In the genomic region with DNA sequence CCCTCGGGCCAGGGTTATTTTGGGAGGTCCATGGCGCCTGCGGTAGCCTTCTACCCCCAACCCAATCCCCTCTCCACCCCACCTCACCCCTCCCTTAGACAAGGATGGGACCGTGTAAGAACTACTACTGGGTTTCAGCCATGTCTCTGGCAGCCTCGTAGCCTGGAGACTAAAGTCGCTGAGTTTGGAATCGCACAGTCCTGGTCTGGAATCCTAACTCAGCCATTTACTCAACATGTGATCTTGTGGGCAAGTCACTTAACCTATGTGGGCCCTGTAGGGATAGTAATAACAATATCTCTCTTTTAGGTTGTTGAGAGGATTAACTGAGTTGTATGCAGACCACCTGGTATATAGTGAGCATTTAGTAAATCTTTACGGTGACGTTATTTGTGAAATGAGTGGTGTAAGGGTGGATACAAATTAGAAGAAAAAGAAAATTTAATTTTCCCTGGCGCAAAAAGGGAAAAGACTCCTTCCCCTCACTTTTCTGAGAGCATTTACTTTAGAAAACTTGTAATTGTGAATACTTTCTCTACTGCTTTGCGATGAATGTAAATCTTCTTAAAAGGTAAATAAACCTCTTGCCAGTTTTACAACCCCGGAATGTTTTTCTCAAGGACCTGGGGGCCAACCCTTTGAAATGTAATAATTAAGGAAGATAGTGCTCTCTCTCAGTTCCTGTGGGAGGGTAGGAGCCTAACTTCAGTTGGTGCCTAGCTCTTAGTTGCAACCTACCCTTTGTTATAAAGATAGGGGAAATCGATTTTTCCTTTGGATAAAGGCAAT, we compare ENCODE assay signal across 8 cellular contexts. TPM values are rescaled to one million over a fixed set of nuclear protein-coding genes. Genes with fewer than 3 reads are reported as not detected.
DNase-seq lines count a peak whose midpoint lies in the region; ATAC-seq and TF ChIP-seq lines count a peak whose summit lies in the region.

No MANE protein-coding gene starts in this region.

- peaks cover 40% of the 10 kb centered on the region for H3K36me3 Mint-ChIP-seq in CD4-positive, alpha-beta T cell (ENCODE audit: low read depth)

- H3K9ac ChIP-seq in HUES48 (ENCODE audit: low read depth, low read length): peak overlapping the region; percentile 95

- no peaks in the 10 kb centered on the region for H3K9me3 ChIP-seq in CD4-positive, alpha-beta T cell (ENCODE audit: control insufficient read depth, low read length)
- H3K9me3 ChIP-seq in HUES48 (ENCODE audit: control insufficient read depth, insufficient read depth, low read length) (no peaks in the 10 kb centered on the region), heart left ventricle (no peaks in the 10 kb centered on the region)

- no peak for TF ChIP-seq CTCF in CD4-positive, alpha-beta T cell (IDR thresholded peaks at IDR 0.05)
- TF ChIP-seq CTCF in WI38 (IDR thresholded peaks at IDR 0.05; ENCODE audit: low read depth, low read length): no peak
- TF ChIP-seq CTCF in heart left ventricle (IDR thresholded peaks at IDR 0.05): no peak
- no peak for TF ChIP-seq CTCF in lower leg skin (IDR thresholded peaks at IDR 0.05)

- WGBS in heart left ventricle, 4 donors: 36 to 45% (median 37%) methylated on average over 13 of the region's 13 CpGs
- WGBS in lower leg skin, 2 donors: 36 to 38% methylated on average over 13 of the region's 13 CpGs

- peak overlapping the region; percentile 99 for H3K4me3 Mint-ChIP-seq in CD4-positive, alpha-beta T cell

- H3K27me3 ChIP-seq in CD4-positive, alpha-beta T cell (ENCODE audit: control insufficient read depth, insufficient read depth, low read length): no peaks in the 10 kb centered on the region
- H3K27me3 ChIP-seq in HUES48 (ENCODE audit: control insufficient read depth, insufficient read depth, low read length) (peaks cover 39% of the 10 kb centered on the region), heart left ventricle (no peaks in the 10 kb centered on the region)

- H3K9me3 Mint-ChIP-seq in CD4-positive, alpha-beta T cell: no peaks in the 10 kb centered on the region

- H3K4me1 Mint-ChIP-seq in CD4-positive, alpha-beta T cell (ENCODE audit: low read depth): peaks cover 30% of the 10 kb centered on the region

- no peaks in the 10 kb centered on the region for H3K27me3 Mint-ChIP-seq in CD4-positive, alpha-beta T cell

- POLR2A ChIA-PET in CD4-positive, alpha-beta T cell (lab: Charles Lee): interaction anchor here (0.6 to 1.9 kb wide), 17 partner anchors 10 to 302 kb away, joined by 3 to 50 read pairs (median 4); a partner anchor contains a TSS

- no peak for DNase-seq in CD4-positive, alpha-beta T cell
- no peak for DNase-seq in heart left ventricle
- peak; percentile 28 for DNase-seq in renal cortical epithelial cell (ENCODE audit: low read depth)
- no peak for DNase-seq in lower leg skin (ENCODE audit: low spot score in 2 of 2)

- H3K4me3 ChIP-seq in HUES48 (ENCODE audit: low read depth, low read length) (peak overlapping the region; percentile 97), WI38 (ENCODE audit: low read depth, low read length) (peak overlapping the region; percentile 98), heart left ventricle (peak overlapping the region; percentile 63 to 100 (median 90)), lower leg skin (ENCODE audit: low read depth, poor library complexity, severe bottlenecking) (no peak overlapping the region)

- H3K27ac Mint-ChIP-seq in CD4-positive, alpha-beta T cell: peak overlapping the region; percentile 99

- TF ChIP-seq POLR2A in heart left ventricle (IDR thresholded peaks at IDR 0.05) (no peak), lower leg skin (IDR thresholded peaks at IDR 0.05) (no peak)

- CTCF ChIA-PET in CD4-positive, alpha-beta T cell (lab: Charles Lee): interaction anchor here (1.3 kb wide), 2 partner anchors 14 to 96 kb away, joined by 4 read pairs; a partner anchor contains a TSS

- ATAC-seq in CD4-positive, alpha-beta T cell (ENCODE audit: poor library complexity): peak; percentile 62
- ATAC-seq in GM19397 (IDR thresholded peaks at IDR 0.05; ENCODE audit: unreplicated experiment): peak; percentile 25
- peak; percentile 41 to 65 (median 59) for ATAC-seq in heart left ventricle
- ATAC-seq in GM19035 (IDR thresholded peaks at IDR 0.05; ENCODE audit: unreplicated experiment): no peak

- H3K36me3 ChIP-seq in HUES48 (ENCODE audit: control insufficient read depth, insufficient read depth, low read length) (peaks cover 26% of the 10 kb centered on the region), heart left ventricle (peaks cover 0 to 29% (median 22%) of the 10 kb centered on the region in 9 donors)

- intact Hi-C loops in CD4-positive, alpha-beta T cell (cut with DNase I, micrococcal nuclease): loop anchor here (1.0 to 10.0 kb wide), 7 partner anchors 14 to 1600 kb away; a partner anchor contains a TSS
- intact Hi-C loops in heart left ventricle (cut with DNase I) (loop anchor here in 1 of 10 donors (1.0 kb wide), 1 partner anchor 14 kb away; a partner anchor contains a TSS), lower leg skin (cut with DNase I; ENCODE audit: low total_unique reads) (no loop called here)

- H3K4me1 ChIP-seq in HUES48 (ENCODE audit: control insufficient read depth, insufficient read depth, low read length): peaks cover 10% of the 10 kb centered on the region; the same call in 1 of the 2 replicates
- peaks cover 4 to 24% (median 16%) of the 10 kb centered on the region in 12 donors for H3K4me1 ChIP-seq in heart left ventricle

- peak overlapping the region; percentile 90 for H3K27ac ChIP-seq in CD4-positive, alpha-beta T cell (ENCODE audit: low read depth, low read length)
- H3K27ac ChIP-seq in HUES48 (ENCODE audit: low read depth, low read length) (peak overlapping the region; percentile 87), heart left ventricle (peak overlapping the region; percentile 51 to 95 (median 88))

RNA-seq across cellular contexts. Expression of a gene that starts 0.6 kb away (rescaled TPM):
- total RNA-seq in CD4-positive, alpha-beta T cell: 10 to 100 TPM; 35.4 to 36.4 TPM
- total RNA-seq in heart left ventricle: 100 to 1,000 TPM in 5 of 9 donors, 10 to 100 TPM in 4; 83.5 to 137 (median 108) TPM
- polyA plus RNA-seq in heart left ventricle: 100 to 1,000 TPM; 130 to 396 TPM
- total RNA-seq in renal cortical epithelial cell: 47.7 and 98.5 TPM in 2 replicates
- 10 to 100 TPM; 62.8 to 84.6 (median 65.1) TPM for total RNA-seq in lower leg skin

RNA-seq across cellular contexts. Expression of a gene that starts 14.5 kb away (rescaled TPM):
- 1 to 10 TPM in 1 of 2 experiments, under 1 TPM in 1; 0.82 to 2.4 TPM for total RNA-seq in CD4-positive, alpha-beta T cell
- 10 to 100 TPM in 1 of 9 donors, 1 to 10 TPM in 8; 5.1 to 10.3 (median 6.0) TPM for total RNA-seq in heart left ventricle
- polyA plus RNA-seq in heart left ventricle: 10 to 100 TPM in 1 of 2 donors, 1 to 10 TPM in 1; 3.8 to 11.5 TPM
- 14.2 and 21.2 TPM in 2 replicates for total RNA-seq in renal cortical epithelial cell
- total RNA-seq in lower leg skin: 1 to 10 TPM; 4.0 to 8.5 (median 4.8) TPM

RNA-seq across cellular contexts. Expression of a gene that starts 17.9 kb away (rescaled TPM):
- total RNA-seq in CD4-positive, alpha-beta T cell: 1 to 10 TPM; 3.7 to 4.1 TPM
- total RNA-seq in heart left ventricle (10 to 100 TPM in 2 of 9 donors, 1 to 10 TPM in 7; 1.5 to 22.7 (median 4.5) TPM), renal cortical epithelial cell (0.15 TPM in 1 of 2 replicates, not detected in the other), lower leg skin (1 to 10 TPM in 3 of 4 donors, under 1 TPM in 1; 0.69 to 3.1 (median 2.3) TPM)
- polyA plus RNA-seq in heart left ventricle: 1 to 10 TPM; 2.9 to 4.1 TPM
